ENCODE assay signal across 1 cellular context in the genomic region with DNA sequence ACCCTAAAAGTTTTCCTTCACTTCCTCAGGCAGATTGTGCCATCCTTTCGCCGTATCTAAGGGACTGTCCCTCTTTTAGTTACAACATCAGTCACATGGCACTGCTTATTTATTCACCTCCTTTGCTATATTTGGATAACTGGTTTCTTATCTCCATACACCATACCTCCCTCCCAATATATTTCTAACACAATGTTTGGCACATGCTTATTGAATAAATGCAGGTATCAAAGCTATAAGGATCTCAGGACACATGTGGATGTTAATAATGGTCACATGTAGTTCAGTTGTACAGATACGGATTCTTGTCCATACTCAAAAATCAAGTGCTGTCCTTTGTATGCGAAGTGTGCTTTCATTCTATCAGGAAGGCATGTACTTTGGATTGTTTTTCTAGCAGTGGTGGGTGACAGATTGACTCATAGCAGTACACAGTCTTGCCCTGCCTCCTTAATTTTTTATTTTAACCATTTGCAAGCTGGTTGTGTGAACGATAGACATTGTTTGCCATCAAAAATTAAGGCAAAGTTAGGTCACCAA.
TF ChIP-seq lines count a peak whose summit lies in the region.

No MANE protein-coding gene starts in this region.

TF ChIP-seq in K562, 482 proteins besides CTCF, POLR2A, EP300 and RAD21 (continued from another document):
- TF ChIP-seq, protein P1, sequence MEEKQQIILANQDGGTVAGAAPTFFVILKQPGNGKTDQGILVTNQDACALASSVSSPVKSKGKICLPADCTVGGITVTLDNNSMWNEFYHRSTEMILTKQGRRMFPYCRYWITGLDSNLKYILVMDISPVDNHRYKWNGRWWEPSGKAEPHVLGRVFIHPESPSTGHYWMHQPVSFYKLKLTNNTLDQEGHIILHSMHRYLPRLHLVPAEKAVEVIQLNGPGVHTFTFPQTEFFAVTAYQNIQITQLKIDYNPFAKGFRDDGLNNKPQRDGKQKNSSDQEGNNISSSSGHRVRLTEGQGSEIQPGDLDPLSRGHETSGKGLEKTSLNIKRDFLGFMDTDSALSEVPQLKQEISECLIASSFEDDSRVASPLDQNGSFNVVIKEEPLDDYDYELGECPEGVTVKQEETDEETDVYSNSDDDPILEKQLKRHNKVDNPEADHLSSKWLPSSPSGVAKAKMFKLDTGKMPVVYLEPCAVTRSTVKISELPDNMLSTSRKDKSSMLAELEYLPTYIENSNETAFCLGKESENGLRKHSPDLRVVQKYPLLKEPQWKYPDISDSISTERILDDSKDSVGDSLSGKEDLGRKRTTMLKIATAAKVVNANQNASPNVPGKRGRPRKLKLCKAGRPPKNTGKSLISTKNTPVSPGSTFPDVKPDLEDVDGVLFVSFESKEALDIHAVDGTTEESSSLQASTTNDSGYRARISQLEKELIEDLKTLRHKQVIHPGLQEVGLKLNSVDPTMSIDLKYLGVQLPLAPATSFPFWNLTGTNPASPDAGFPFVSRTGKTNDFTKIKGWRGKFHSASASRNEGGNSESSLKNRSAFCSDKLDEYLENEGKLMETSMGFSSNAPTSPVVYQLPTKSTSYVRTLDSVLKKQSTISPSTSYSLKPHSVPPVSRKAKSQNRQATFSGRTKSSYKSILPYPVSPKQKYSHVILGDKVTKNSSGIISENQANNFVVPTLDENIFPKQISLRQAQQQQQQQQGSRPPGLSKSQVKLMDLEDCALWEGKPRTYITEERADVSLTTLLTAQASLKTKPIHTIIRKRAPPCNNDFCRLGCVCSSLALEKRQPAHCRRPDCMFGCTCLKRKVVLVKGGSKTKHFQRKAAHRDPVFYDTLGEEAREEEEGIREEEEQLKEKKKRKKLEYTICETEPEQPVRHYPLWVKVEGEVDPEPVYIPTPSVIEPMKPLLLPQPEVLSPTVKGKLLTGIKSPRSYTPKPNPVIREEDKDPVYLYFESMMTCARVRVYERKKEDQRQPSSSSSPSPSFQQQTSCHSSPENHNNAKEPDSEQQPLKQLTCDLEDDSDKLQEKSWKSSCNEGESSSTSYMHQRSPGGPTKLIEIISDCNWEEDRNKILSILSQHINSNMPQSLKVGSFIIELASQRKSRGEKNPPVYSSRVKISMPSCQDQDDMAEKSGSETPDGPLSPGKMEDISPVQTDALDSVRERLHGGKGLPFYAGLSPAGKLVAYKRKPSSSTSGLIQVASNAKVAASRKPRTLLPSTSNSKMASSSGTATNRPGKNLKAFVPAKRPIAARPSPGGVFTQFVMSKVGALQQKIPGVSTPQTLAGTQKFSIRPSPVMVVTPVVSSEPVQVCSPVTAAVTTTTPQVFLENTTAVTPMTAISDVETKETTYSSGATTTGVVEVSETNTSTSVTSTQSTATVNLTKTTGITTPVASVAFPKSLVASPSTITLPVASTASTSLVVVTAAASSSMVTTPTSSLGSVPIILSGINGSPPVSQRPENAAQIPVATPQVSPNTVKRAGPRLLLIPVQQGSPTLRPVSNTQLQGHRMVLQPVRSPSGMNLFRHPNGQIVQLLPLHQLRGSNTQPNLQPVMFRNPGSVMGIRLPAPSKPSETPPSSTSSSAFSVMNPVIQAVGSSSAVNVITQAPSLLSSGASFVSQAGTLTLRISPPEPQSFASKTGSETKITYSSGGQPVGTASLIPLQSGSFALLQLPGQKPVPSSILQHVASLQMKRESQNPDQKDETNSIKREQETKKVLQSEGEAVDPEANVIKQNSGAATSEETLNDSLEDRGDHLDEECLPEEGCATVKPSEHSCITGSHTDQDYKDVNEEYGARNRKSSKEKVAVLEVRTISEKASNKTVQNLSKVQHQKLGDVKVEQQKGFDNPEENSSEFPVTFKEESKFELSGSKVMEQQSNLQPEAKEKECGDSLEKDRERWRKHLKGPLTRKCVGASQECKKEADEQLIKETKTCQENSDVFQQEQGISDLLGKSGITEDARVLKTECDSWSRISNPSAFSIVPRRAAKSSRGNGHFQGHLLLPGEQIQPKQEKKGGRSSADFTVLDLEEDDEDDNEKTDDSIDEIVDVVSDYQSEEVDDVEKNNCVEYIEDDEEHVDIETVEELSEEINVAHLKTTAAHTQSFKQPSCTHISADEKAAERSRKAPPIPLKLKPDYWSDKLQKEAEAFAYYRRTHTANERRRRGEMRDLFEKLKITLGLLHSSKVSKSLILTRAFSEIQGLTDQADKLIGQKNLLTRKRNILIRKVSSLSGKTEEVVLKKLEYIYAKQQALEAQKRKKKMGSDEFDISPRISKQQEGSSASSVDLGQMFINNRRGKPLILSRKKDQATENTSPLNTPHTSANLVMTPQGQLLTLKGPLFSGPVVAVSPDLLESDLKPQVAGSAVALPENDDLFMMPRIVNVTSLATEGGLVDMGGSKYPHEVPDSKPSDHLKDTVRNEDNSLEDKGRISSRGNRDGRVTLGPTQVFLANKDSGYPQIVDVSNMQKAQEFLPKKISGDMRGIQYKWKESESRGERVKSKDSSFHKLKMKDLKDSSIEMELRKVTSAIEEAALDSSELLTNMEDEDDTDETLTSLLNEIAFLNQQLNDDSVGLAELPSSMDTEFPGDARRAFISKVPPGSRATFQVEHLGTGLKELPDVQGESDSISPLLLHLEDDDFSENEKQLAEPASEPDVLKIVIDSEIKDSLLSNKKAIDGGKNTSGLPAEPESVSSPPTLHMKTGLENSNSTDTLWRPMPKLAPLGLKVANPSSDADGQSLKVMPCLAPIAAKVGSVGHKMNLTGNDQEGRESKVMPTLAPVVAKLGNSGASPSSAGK (IDR thresholded peaks at IDR 0.05) = peak; percentile 49
- TF ChIP-seq, protein P2, sequence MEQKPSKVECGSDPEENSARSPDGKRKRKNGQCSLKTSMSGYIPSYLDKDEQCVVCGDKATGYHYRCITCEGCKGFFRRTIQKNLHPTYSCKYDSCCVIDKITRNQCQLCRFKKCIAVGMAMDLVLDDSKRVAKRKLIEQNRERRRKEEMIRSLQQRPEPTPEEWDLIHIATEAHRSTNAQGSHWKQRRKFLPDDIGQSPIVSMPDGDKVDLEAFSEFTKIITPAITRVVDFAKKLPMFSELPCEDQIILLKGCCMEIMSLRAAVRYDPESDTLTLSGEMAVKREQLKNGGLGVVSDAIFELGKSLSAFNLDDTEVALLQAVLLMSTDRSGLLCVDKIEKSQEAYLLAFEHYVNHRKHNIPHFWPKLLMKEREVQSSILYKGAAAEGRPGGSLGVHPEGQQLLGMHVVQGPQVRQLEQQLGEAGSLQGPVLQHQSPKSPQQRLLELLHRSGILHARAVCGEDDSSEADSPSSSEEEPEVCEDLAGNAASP (IDR thresholded peaks at IDR 0.05) = no peak
- TF ChIP-seq MEF2D (tag; conservative IDR thresholded peaks at IDR 0.05; ENCODE audit: low read depth) (peak; percentile 88), TAL1 (IDR thresholded peaks at IDR 0.05) (peak; percentile 35; the same call in 1 of the 2 replicates), ARID1B (IDR thresholded peaks at IDR 0.05) (peak; percentile 73), RBM39 (optimal IDR thresholded peaks at IDR 0.05; ENCODE audit: low read depth, low read length) (no peak), MEF2A (IDR thresholded peaks at IDR 0.05; ENCODE audit: control insufficient read depth, low read depth, low read length) (peak; percentile 76), CHD2 (IDR thresholded peaks at IDR 0.05; ENCODE audit: low read depth, low read length) (no peak), EP400 (IDR thresholded peaks at IDR 0.05) (0 out of 2 replicates have a peak, but pooled peaks have one; percentile 23), PTBP1 (IDR thresholded peaks at IDR 0.05; ENCODE audit: low read depth, low read length) (no peak), NCOR1 (IDR thresholded peaks at IDR 0.05) (peak; percentile 41; the same call in 1 of the 2 replicates), L3MBTL2 (IDR thresholded peaks at IDR 0.05) (peak; percentile 37; the same call in 1 of the 2 replicates), CBFA2T3 (IDR thresholded peaks at IDR 0.05) (peak; percentile 68), CEBPB (tag; IDR thresholded peaks at IDR 0.05) (peak; percentile 53), GATAD2A (IDR thresholded peaks at IDR 0.05) (no peak), TCF3 (CRISPR knock-in tag; IDR thresholded peaks at IDR 0.05) (peak; percentile 52), CEBPG (CRISPR knock-in tag; IDR thresholded peaks at IDR 0.05) (no peak), CEBPG (tag; conservative IDR thresholded peaks at IDR 0.05 in 1 of 2, IDR thresholded peaks at IDR 0.05 in 1 of 2) (0 out of 4 replicates have a peak, but pooled peaks of 1 of the 2 experiments have one; percentile 36), ETV6 (IDR thresholded peaks at IDR 0.05; ENCODE audit: borderline replicate concordance in 1 of 2, low read depth in 2 of 2, low read length in 1 of 2) (no peak), ETV6 (CRISPR knock-in tag; IDR thresholded peaks at IDR 0.05; ENCODE audit: borderline replicate concordance) (no peak)
- TF ChIP-seq, protein P3, sequence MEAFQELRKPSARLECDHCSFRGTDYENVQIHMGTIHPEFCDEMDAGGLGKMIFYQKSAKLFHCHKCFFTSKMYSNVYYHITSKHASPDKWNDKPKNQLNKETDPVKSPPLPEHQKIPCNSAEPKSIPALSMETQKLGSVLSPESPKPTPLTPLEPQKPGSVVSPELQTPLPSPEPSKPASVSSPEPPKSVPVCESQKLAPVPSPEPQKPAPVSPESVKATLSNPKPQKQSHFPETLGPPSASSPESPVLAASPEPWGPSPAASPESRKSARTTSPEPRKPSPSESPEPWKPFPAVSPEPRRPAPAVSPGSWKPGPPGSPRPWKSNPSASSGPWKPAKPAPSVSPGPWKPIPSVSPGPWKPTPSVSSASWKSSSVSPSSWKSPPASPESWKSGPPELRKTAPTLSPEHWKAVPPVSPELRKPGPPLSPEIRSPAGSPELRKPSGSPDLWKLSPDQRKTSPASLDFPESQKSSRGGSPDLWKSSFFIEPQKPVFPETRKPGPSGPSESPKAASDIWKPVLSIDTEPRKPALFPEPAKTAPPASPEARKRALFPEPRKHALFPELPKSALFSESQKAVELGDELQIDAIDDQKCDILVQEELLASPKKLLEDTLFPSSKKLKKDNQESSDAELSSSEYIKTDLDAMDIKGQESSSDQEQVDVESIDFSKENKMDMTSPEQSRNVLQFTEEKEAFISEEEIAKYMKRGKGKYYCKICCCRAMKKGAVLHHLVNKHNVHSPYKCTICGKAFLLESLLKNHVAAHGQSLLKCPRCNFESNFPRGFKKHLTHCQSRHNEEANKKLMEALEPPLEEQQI (IDR thresholded peaks at IDR 0.05) = 0 out of 2 replicates have a peak, but pooled peaks have one; percentile 50
- TF ChIP-seq, protein P4, sequence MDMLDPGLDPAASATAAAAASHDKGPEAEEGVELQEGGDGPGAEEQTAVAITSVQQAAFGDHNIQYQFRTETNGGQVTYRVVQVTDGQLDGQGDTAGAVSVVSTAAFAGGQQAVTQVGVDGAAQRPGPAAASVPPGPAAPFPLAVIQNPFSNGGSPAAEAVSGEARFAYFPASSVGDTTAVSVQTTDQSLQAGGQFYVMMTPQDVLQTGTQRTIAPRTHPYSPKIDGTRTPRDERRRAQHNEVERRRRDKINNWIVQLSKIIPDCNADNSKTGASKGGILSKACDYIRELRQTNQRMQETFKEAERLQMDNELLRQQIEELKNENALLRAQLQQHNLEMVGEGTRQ (CRISPR knock-in tag; IDR thresholded peaks at IDR 0.05) = 0 out of 2 replicates have a peak, but pooled peaks have one; percentile 33
- TF ChIP-seq, protein P5, sequence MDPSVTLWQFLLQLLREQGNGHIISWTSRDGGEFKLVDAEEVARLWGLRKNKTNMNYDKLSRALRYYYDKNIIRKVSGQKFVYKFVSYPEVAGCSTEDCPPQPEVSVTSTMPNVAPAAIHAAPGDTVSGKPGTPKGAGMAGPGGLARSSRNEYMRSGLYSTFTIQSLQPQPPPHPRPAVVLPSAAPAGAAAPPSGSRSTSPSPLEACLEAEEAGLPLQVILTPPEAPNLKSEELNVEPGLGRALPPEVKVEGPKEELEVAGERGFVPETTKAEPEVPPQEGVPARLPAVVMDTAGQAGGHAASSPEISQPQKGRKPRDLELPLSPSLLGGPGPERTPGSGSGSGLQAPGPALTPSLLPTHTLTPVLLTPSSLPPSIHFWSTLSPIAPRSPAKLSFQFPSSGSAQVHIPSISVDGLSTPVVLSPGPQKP (CRISPR knock-in tag; IDR thresholded peaks at IDR 0.05) = no peak
